22 cellular contexts compared by ENCODE assay signal in the genomic region with DNA sequence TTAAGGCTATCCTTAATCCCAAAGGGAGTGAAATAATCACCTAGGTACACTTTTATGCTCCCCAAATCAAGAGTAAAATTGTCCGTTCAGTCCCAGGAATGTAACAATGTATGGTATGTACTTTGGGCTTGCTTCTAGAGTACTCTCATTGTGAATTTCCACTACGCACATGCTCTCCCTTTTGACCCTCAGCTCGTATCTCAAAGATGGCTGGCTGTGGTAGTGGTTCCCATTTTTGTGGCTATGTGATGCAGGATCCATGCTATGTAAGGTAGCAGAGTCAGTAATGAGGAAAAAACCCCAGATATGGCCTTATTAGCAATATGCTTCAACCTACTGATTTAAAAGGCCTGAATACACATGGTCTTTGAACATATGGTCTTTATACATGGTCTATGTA.
"Had no signal": no experiment of that assay in that cellular context is flagged by ENCODE, and none has a peak within 500 bp of the region (broad histone marks: within the 10 kb centered on the region; RNA-seq: fewer than 3 reads in every experiment).

No MANE protein-coding gene starts in this region.

- H3K79me2 ChIP-seq: hepatocyte had no signal

- ATAC-seq: activated CD8-positive, alpha-beta memory T cell treated with anti-CD3 and anti-CD28 coated beads, Interleukin-2, amount 10 ng/mL, durations not matched to agents 7 days and 5 days; activated T-helper 17 cell treated with anti-CD3 and anti-CD28 coated beads, Interleukin-2, amount 50 U/mL, for 72 hours; esophagus mucosa; stimulated activated effector memory CD8-positive, alpha-beta T cell treated with anti-CD3 and anti-CD28 coated beads, Interleukin-12 subunit alpha, Interleukin-12 subunit beta, amount 100 ng/mL, for 72 hours; WTC11 had no signal

- H3K4me1 Mint-ChIP-seq: activated CD4-positive, alpha-beta memory T cell treated with anti-CD3 and anti-CD28 coated beads, Interleukin-2, amount 10 ng/mL, durations not matched to agents 7 days and 5 days; activated CD8-positive, alpha-beta memory T cell treated with anti-CD3 and anti-CD28 coated beads, Interleukin-2, amount 10 ng/mL, durations not matched to agents 7 days and 5 days; activated naive CD8-positive, alpha-beta T cell treated with anti-CD3 and anti-CD28 coated beads for 36 hours; activated T-helper 17 cell treated with anti-CD3 and anti-CD28 coated beads, Interleukin-2, amount 50 U/mL, for 72 hours; central memory CD8-positive, alpha-beta T cell; stimulated activated effector memory CD8-positive, alpha-beta T cell treated with anti-CD3 and anti-CD28 coated beads, Interleukin-12 subunit alpha, Interleukin-12 subunit beta, amount 100 ng/mL, for 72 hours; WTC11 had no signal

- H3K4me3 ChIP-seq: hepatocyte, SK-N-MC, stomach, testis had no signal

- H3K27ac ChIP-seq: brain microvascular endothelial cell, hepatocyte, SK-N-MC had no signal

- H3K27ac Mint-ChIP-seq: activated CD4-positive, alpha-beta memory T cell treated with anti-CD3 and anti-CD28 coated beads, Interleukin-2, amount 10 ng/mL, durations not matched to agents 7 days and 5 days; activated CD8-positive, alpha-beta memory T cell treated with anti-CD3 and anti-CD28 coated beads, Interleukin-2, amount 10 ng/mL, durations not matched to agents 7 days and 5 days; activated naive CD8-positive, alpha-beta T cell treated with anti-CD3 and anti-CD28 coated beads for 36 hours; activated T-helper 17 cell treated with anti-CD3 and anti-CD28 coated beads, Interleukin-2, amount 50 U/mL, for 72 hours; mesothelial cell of epicardium; nephron; stimulated activated effector memory CD8-positive, alpha-beta T cell treated with anti-CD3 and anti-CD28 coated beads, Interleukin-12 subunit alpha, Interleukin-12 subunit beta, amount 100 ng/mL, for 72 hours had no signal

- H3K27me3 Mint-ChIP-seq: activated CD4-positive, alpha-beta memory T cell treated with anti-CD3 and anti-CD28 coated beads, Interleukin-2, amount 10 ng/mL, durations not matched to agents 7 days and 5 days; activated CD8-positive, alpha-beta memory T cell treated with anti-CD3 and anti-CD28 coated beads, Interleukin-2, amount 10 ng/mL, durations not matched to agents 7 days and 5 days; activated T-helper 17 cell treated with anti-CD3 and anti-CD28 coated beads, Interleukin-2, amount 50 U/mL, for 72 hours; central memory CD8-positive, alpha-beta T cell had no signal

- FAIRE-seq: urothelium cell line had no signal

- H3K36me3 Mint-ChIP-seq: activated CD8-positive, alpha-beta memory T cell treated with anti-CD3 and anti-CD28 coated beads, Interleukin-2, amount 10 ng/mL, durations not matched to agents 7 days and 5 days; activated naive CD8-positive, alpha-beta T cell treated with anti-CD3 and anti-CD28 coated beads for 36 hours; stimulated activated effector memory CD8-positive, alpha-beta T cell treated with anti-CD3 and anti-CD28 coated beads, Interleukin-12 subunit alpha, Interleukin-12 subunit beta, amount 100 ng/mL, for 72 hours had no signal

- H3K9me3 Mint-ChIP-seq: activated CD4-positive, alpha-beta memory T cell treated with anti-CD3 and anti-CD28 coated beads, Interleukin-2, amount 10 ng/mL, durations not matched to agents 7 days and 5 days; activated naive CD8-positive, alpha-beta T cell treated with anti-CD3 and anti-CD28 coated beads for 36 hours; activated T-helper 17 cell treated with anti-CD3 and anti-CD28 coated beads, Interleukin-2, amount 50 U/mL, for 72 hours; central memory CD8-positive, alpha-beta T cell; mesothelial cell of epicardium; nephron; stimulated activated effector memory CD8-positive, alpha-beta T cell treated with anti-CD3 and anti-CD28 coated beads, Interleukin-12 subunit alpha, Interleukin-12 subunit beta, amount 100 ng/mL, for 72 hours; WTC11 had no signal

- H3K4me3 Mint-ChIP-seq: activated CD4-positive, alpha-beta memory T cell treated with anti-CD3 and anti-CD28 coated beads, Interleukin-2, amount 10 ng/mL, durations not matched to agents 7 days and 5 days; activated CD8-positive, alpha-beta memory T cell treated with anti-CD3 and anti-CD28 coated beads, Interleukin-2, amount 10 ng/mL, durations not matched to agents 7 days and 5 days; activated naive CD8-positive, alpha-beta T cell treated with anti-CD3 and anti-CD28 coated beads for 36 hours; activated T-helper 17 cell treated with anti-CD3 and anti-CD28 coated beads, Interleukin-2, amount 50 U/mL, for 72 hours; central memory CD8-positive, alpha-beta T cell; mesothelial cell of epicardium; nephron; stimulated activated effector memory CD8-positive, alpha-beta T cell treated with anti-CD3 and anti-CD28 coated beads, Interleukin-12 subunit alpha, Interleukin-12 subunit beta, amount 100 ng/mL, for 72 hours; WTC11 had no signal

- H3K9me3 ChIP-seq: stomach, testis had no signal

- DNase-seq: activated CD4-positive, alpha-beta memory T cell treated with anti-CD3 and anti-CD28 coated beads, Interleukin-2, amount 10 ng/mL, durations not matched to agents 7 days and 5 days; activated CD4-positive, alpha-beta T cell treated with anti-CD3 and anti-CD28 coated beads for 4 hours; activated CD8-positive, alpha-beta memory T cell treated with anti-CD3 and anti-CD28 coated beads, Interleukin-2, amount 10 ng/mL, durations not matched to agents 7 days and 5 days; activated naive CD4-positive, alpha-beta T cell; activated naive CD8-positive, alpha-beta T cell treated with anti-CD3 and anti-CD28 coated beads for 36 hours; amniotic stem cell; brain microvascular endothelial cell; cortex of kidney; effector CD4-positive, alpha-beta T cell; stimulated activated CD4-positive, alpha-beta T cell treated with anti-CD3 and anti-CD28 coated beads, Interleukin-4, amount 100 ng/mL, for 24 hours; stomach; testis had no signal

- H3K4me2 ChIP-seq: hepatocyte had no signal

- H3K27me3 ChIP-seq: brain microvascular endothelial cell, hepatocyte, stomach, testis had no signal

- H2AFZ ChIP-seq: hepatocyte had no signal
